16 cellular contexts compared by ENCODE assay signal in the genomic region with DNA sequence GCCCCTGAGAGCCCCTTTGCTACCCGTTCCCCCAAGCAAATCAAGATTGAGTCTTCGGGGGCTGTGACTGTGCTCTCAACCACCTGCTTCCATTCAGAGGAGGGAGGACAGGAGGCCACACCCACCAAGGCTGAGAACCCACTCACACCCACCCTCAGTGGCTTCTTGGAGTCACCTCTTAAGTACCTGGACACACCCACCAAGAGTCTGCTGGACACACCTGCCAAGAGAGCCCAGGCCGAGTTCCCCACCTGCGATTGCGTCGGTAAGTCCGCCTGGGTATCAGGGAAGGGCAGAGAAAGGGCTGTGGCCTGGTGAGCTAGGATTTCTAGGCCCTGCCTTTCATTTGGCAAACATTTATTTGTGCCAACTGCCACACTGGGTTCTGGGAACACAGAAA.
"Had no signal": no experiment of that assay in that cellular context is flagged by ENCODE, and none has a peak within 500 bp of the region (broad histone marks: within the 10 kb centered on the region; RNA-seq: fewer than 3 reads in every experiment).

No MANE protein-coding gene starts in this region.

- H3K9me3 Mint-ChIP-seq: activated CD4-positive, alpha-beta T cell treated with anti-CD3 and anti-CD28 coated beads, Interleukin-2, amount 10 ng/mL, durations not matched to agents 24 days and 14 days; stimulated activated naive CD8-positive, alpha-beta T cell treated with anti-CD3 and anti-CD28 coated beads, Interleukin-15, amount 100 ng/mL, for 72 hours; T-cell had no signal

- H3K27ac Mint-ChIP-seq: activated CD4-positive, alpha-beta T cell treated with anti-CD3 and anti-CD28 coated beads, Interleukin-2, amount 10 ng/mL, durations not matched to agents 24 days and 14 days had no signal

- H3K27ac ChIP-seq: brain microvascular endothelial cell, esophagus muscularis mucosa, heart right ventricle, left ventricle myocardium inferior, thoracic aorta had no signal

- H3K4me3 Mint-ChIP-seq: activated CD4-positive, alpha-beta T cell treated with anti-CD3 and anti-CD28 coated beads, Interleukin-2, amount 10 ng/mL, durations not matched to agents 24 days and 14 days; stimulated activated naive CD8-positive, alpha-beta T cell treated with anti-CD3 and anti-CD28 coated beads, Interleukin-15, amount 100 ng/mL, for 72 hours; T-cell had no signal

- DNase-seq: activated CD4-positive, alpha-beta T cell treated with anti-CD3 and anti-CD28 coated beads, Interleukin-2, amount 10 ng/mL, durations not matched to agents 24 days and 14 days; activated CD4-positive, CD25-positive, alpha-beta regulatory T cell; activated CD8-positive, alpha-beta memory T cell treated with anti-CD3 and anti-CD28 coated beads for 24 hours; aorta; brain microvascular endothelial cell; cortex of kidney; heart right ventricle; left ventricle myocardium inferior; mammary epithelial cell; occipital lobe; SK-N-SH; stimulated activated naive CD8-positive, alpha-beta T cell treated with anti-CD3 and anti-CD28 coated beads, Interleukin-15, amount 100 ng/mL, for 72 hours; T-cell; T-helper 9 cell had no signal

- H3K27me3 Mint-ChIP-seq: activated CD4-positive, alpha-beta T cell treated with anti-CD3 and anti-CD28 coated beads, Interleukin-2, amount 10 ng/mL, durations not matched to agents 24 days and 14 days; stimulated activated naive CD8-positive, alpha-beta T cell treated with anti-CD3 and anti-CD28 coated beads, Interleukin-15, amount 100 ng/mL, for 72 hours; T-cell had no signal
